In the genomic region with DNA sequence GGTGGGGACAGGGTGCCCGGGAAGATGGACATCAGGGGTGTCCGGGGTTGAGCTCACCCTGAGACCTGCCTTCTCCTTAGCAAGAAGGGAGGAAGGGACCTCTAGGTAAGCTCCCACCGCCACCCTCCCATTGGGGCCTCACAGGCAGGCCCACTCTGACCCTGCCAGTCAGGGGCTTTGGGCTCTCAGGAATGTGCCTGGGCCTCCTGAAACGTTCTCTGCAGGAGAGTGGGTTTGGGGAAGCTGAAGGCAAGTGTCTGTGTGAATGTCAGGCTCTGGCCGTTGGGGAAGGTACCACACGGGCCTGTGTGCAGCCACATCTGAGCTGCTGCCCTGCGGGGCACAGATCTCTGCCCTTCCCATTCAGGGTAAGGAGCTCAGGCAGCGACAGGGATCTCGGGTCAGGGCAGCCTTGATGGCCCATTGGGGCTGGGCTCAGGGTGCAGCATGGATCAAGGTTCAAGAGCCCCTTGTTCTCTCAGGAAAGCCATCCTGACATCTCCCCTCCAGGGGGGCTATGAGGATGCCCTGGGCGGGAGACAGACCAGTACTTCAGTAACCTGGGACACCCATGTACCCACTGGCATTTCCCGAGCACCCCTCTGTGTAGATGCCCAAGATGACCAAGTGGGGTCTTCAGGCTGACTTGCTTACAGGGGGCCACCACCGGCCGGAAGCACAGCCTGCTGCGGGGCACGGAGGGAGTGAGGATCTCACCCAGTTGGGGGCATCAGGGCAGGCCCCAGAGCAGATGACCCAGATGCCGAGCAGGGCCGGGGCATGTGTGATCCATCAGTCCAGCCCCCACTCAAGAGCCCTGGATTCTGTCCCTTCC, we compare ENCODE assay signal across 1 cellular context.
TF ChIP-seq lines count a peak whose summit lies in the region.

No MANE protein-coding gene starts in this region.

TF ChIP-seq in HepG2, 621 proteins besides CTCF, POLR2A, EP300 and RAD21:
- TF ChIP-seq, protein P1, sequence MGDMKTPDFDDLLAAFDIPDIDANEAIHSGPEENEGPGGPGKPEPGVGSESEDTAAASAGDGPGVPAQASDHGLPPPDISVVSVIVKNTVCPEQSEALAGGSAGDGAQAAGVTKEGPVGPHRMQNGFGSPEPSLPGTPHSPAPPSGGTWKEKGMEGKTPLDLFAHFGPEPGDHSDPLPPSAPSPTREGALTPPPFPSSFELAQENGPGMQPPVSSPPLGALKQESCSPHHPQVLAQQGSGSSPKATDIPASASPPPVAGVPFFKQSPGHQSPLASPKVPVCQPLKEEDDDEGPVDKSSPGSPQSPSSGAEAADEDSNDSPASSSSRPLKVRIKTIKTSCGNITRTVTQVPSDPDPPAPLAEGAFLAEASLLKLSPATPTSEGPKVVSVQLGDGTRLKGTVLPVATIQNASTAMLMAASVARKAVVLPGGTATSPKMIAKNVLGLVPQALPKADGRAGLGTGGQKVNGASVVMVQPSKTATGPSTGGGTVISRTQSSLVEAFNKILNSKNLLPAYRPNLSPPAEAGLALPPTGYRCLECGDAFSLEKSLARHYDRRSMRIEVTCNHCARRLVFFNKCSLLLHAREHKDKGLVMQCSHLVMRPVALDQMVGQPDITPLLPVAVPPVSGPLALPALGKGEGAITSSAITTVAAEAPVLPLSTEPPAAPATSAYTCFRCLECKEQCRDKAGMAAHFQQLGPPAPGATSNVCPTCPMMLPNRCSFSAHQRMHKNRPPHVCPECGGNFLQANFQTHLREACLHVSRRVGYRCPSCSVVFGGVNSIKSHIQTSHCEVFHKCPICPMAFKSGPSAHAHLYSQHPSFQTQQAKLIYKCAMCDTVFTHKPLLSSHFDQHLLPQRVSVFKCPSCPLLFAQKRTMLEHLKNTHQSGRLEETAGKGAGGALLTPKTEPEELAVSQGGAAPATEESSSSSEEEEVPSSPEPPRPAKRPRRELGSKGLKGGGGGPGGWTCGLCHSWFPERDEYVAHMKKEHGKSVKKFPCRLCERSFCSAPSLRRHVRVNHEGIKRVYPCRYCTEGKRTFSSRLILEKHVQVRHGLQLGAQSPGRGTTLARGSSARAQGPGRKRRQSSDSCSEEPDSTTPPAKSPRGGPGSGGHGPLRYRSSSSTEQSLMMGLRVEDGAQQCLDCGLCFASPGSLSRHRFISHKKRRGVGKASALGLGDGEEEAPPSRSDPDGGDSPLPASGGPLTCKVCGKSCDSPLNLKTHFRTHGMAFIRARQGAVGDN (CRISPR knock-in tag; IDR thresholded peaks at IDR 0.05): 0 out of 2 replicates have a peak, but pooled peaks have one; percentile 19
- peak; percentile 20; the same call in 1 of the 2 replicates for TF ChIP-seq KDM5B (CRISPR knock-in tag; IDR thresholded peaks at IDR 0.05; ENCODE audit: borderline replicate concordance)
- 0 out of 2 replicates have a peak, but pooled peaks have one; percentile 25 for TF ChIP-seq ZNF225 (CRISPR knock-in tag; IDR thresholded peaks at IDR 0.05)
- no peak for TF ChIP-seq GLI4 (CRISPR knock-in tag; IDR thresholded peaks at IDR 0.05; ENCODE audit: borderline replicate concordance)
- TF ChIP-seq ARNT2 (CRISPR knock-in tag; IDR thresholded peaks at IDR 0.05; ENCODE audit: low read depth): no peak
- peak; percentile 26 for TF ChIP-seq TEAD3 (CRISPR knock-in tag; optimal IDR thresholded peaks at IDR 0.05; ENCODE audit: borderline replicate concordance)
TF ChIP-seq in HepG2: peak in this region for 4.
